In the genomic region with DNA sequence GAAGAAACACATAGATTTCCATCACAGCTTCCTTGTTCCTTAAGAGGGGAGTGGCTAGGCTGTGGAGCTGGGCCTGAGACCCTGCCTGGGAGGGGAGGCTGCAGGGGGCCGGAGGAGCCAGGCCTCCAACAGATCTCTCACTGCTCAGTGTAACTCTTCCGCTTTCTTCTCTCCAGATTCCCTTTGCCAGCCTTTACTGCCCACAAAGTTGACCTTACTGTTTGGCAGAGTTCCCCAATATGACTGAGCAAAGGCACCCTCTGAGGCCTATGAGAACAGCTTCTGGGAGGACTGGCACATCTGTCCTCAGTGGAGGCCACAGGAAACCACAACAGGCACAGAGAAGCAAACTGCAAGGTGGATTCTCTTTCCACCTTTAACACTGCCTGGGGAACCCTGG, we compare ENCODE assay signal across 13 cellular contexts. TPM values are rescaled to one million over a fixed set of nuclear protein-coding genes. Genes with fewer than 3 reads are reported as not detected.
DNase-seq lines count a peak whose midpoint lies in the region; ATAC-seq, FAIRE-seq and TF ChIP-seq lines count a peak whose summit lies in the region.
"Had no signal": no experiment of that assay in that cellular context is flagged by ENCODE, and none has a peak within 500 bp of the region (broad histone marks: within the 10 kb centered on the region; RNA-seq: fewer than 3 reads in every experiment).

No MANE protein-coding gene starts in this region.

- intact Hi-C loops in left ventricle myocardium inferior (cut with micrococcal nuclease): loop anchor here (5.0 kb wide), 1 partner anchor 44 kb away; no protein-coding TSS in a partner anchor

- no peak for TF ChIP-seq CTCF in left ventricle myocardium inferior (IDR thresholded peaks at IDR 0.05; ENCODE audit: borderline replicate concordance)
- TF ChIP-seq CTCF in suprapubic skin (IDR thresholded peaks at IDR 0.05): no peak

- H3K36me3 ChIP-seq in left ventricle myocardium inferior (no peaks in the 10 kb centered on the region), suprapubic skin (no peaks in the 10 kb centered on the region)
- H3K36me3 ChIP-seq: Peyer's patch, thyroid gland had no signal

- WGBS in suprapubic skin: 76% methylated on average over 2 of the region's 2 CpGs

- H3K27me3 ChIP-seq in left ventricle myocardium inferior (ENCODE audit: low read depth) (peaks cover 16% of the 10 kb centered on the region), suprapubic skin (no peaks in the 10 kb centered on the region)
- H3K27me3 ChIP-seq: Peyer's patch, thyroid gland had no signal

- no peak for TF ChIP-seq EP300 in suprapubic skin (IDR thresholded peaks at IDR 0.05)

- no peak for ATAC-seq in GM18505 (IDR thresholded peaks at IDR 0.05; ENCODE audit: unreplicated experiment)

- H3K4me1 ChIP-seq in left ventricle myocardium inferior (peaks cover 46% of the 10 kb centered on the region), suprapubic skin (peaks cover 27% of the 10 kb centered on the region)
- H3K4me1 ChIP-seq: Peyer's patch had no signal

- H3K4me3 ChIP-seq in left ventricle myocardium inferior: no peak overlapping the region
- H3K4me3 ChIP-seq in suprapubic skin: no peak overlapping the region
- H3K4me3 ChIP-seq: Peyer's patch, thyroid gland had no signal

- H3K9me3 ChIP-seq in left ventricle myocardium inferior (replicated peaks) (no peaks in the 10 kb centered on the region), suprapubic skin (no peaks in the 10 kb centered on the region)
- H3K9me3 ChIP-seq: Peyer's patch, thyroid gland had no signal

- peak; percentile 34 for DNase-seq in DMS 273 (lab: John Stamatoyannopoulos, UW; ENCODE audit: unreplicated experiment)
- DNase-seq in DMS 273 treated with DMSO at 0.1 percent for 48 hours (lab: John Stamatoyannopoulos, UW): no peak
- DNase-seq in RCC 7860 (ENCODE audit: low spot score): peak; percentile 21
- no peak for DNase-seq in left ventricle myocardium inferior
- DNase-seq in suprapubic skin (ENCODE audit: low spot score in 2 of 2): peak in 1 of 2 donors; percentile 57
- DNase-seq in HK-2 (ENCODE audit: unreplicated experiment): no peak
- DNase-seq in effector CD4-positive, alpha-beta T cell: no peak
- DNase-seq: activated CD4-positive, alpha-beta T cell treated with anti-CD3 and anti-CD28 coated beads, Interleukin-2, amount 50 U/mL, for 1 hour; COR-L47; Peyer's patch; thyroid gland had no signal

- TF ChIP-seq POLR2A in suprapubic skin (IDR thresholded peaks at IDR 0.05): no peak
- no peak for TF ChIP-seq POLR2A in GM18505 (IDR thresholded peaks at IDR 0.05; ENCODE audit: borderline replicate concordance, extremely low read depth, insufficient read depth, insufficient read length)

- peak overlapping the region; percentile 70 for H3K27ac ChIP-seq in left ventricle myocardium inferior (replicated peaks)
- peak overlapping the region; percentile 42 for H3K27ac ChIP-seq in suprapubic skin
- H3K27ac ChIP-seq: 22Rv1, Peyer's patch had no signal

- peak; percentile 78 for FAIRE-seq in RCC 7860 (lab: Jason Lieb, UNC)

RNA-seq across cellular contexts. Expression of gene SLCO2A1, which starts 38.1 kb away (rescaled TPM):
- total RNA-seq in left ventricle myocardium inferior: 18.0 TPM
- total RNA-seq in suprapubic skin: 10 to 100 TPM; 25.0 to 38.7 (median 29.4) TPM

Comparison
In these comparisons a context has a peak if more than half of its experiments do, and no peak if none do; other contexts are left out.
1. DNase-seq: peak in DMS 273 (single experiment) and RCC 7860 (single experiment); none in DMS 273 treated with DMSO at 0.1 percent for 48 hours (single experiment), left ventricle myocardium inferior (single experiment), HK-2 (single experiment) and effector CD4-positive, alpha-beta T cell (single experiment).